ENCODE assay signal across 9 cellular contexts in genomic region chr7:141158562-141158961, GRCh38.
DNase-seq lines count a peak whose midpoint lies in the region; ATAC-seq and TF ChIP-seq lines count a peak whose summit lies in the region.
"Had no signal": no experiment of that assay in that cellular context is flagged by ENCODE, and none has a peak within 500 bp of the region (broad histone marks: within the 10 kb centered on the region; RNA-seq: fewer than 3 reads in every experiment).

No MANE protein-coding gene starts in this region.

- H2AFZ ChIP-seq in smooth muscle cell (ENCODE audit: low read depth), result no peak overlapping the region

- H3K4me3 ChIP-seq in LNCaP clone FGC (ENCODE audit: low read depth, low read length), result no peak overlapping the region
- H3K4me3 ChIP-seq in epithelial cell of esophagus (ENCODE audit: low read length), result no peak overlapping the region
- no peak overlapping the region for H3K4me3 ChIP-seq in smooth muscle cell
- H3K4me3 ChIP-seq: cardiac muscle cell had no signal

- no peaks in the 10 kb centered on the region for H4K20me1 ChIP-seq in smooth muscle cell (ENCODE audit: low read depth)

- H3K9ac ChIP-seq in smooth muscle cell (ENCODE audit: low read depth), result no peak overlapping the region

- ATAC-seq in GM19467 (IDR thresholded peaks at IDR 0.05; ENCODE audit: unreplicated experiment), result peak; percentile 80
- no peak for ATAC-seq in HG03097 (IDR thresholded peaks at IDR 0.05; ENCODE audit: low FRiP score, unreplicated experiment)
- ATAC-seq in GM21515 (IDR thresholded peaks at IDR 0.05; ENCODE audit: unreplicated experiment), result no peak

- 13% methylated on average over 4 of the region's 4 CpGs for WGBS in smooth muscle cell (ENCODE audit: low lambda C conversion rate)

- H3K4me2 ChIP-seq in smooth muscle cell, result no peak overlapping the region

- peak overlapping the region; percentile 42 for H3K27ac ChIP-seq in smooth muscle cell (ENCODE audit: low read depth)
- H3K27ac ChIP-seq: cardiac muscle cell had no signal

- H3K36me3 ChIP-seq in smooth muscle cell (ENCODE audit: low read depth), result no peaks in the 10 kb centered on the region
- H3K36me3 ChIP-seq: cardiac muscle cell had no signal

- H3K27me3 ChIP-seq in smooth muscle cell (ENCODE audit: low read depth), result no peaks in the 10 kb centered on the region
- H3K27me3 ChIP-seq: cardiac muscle cell had no signal

- DNase-seq in LNCaP clone FGC (ENCODE audit: low read depth), result peak; percentile 2
- DNase-seq in epithelial cell of esophagus (ENCODE audit: low read depth), result peak; percentile 51
- DNase-seq in smooth muscle cell (lab: John Stamatoyannopoulos, UW; ENCODE audit: unreplicated experiment), result no peak
- no peak for DNase-seq in NCI-H526 treated with DMSO at 0.1 percent for 48 hours (lab: John Stamatoyannopoulos, UW)
- no peak for DNase-seq in NCI-H1105 treated with DMSO at 0.1 percent for 48 hours (lab: John Stamatoyannopoulos, UW)

- peaks cover 7% of the 10 kb centered on the region for H3K4me1 ChIP-seq in smooth muscle cell (ENCODE audit: low read depth)

- no peaks in the 10 kb centered on the region for H3K79me2 ChIP-seq in smooth muscle cell (ENCODE audit: low read depth)

- H3K9me3 ChIP-seq in smooth muscle cell (replicated peaks; ENCODE audit: low read depth), result no peaks in the 10 kb centered on the region

- TF ChIP-seq CTCF in LNCaP clone FGC (IDR thresholded peaks at IDR 0.05; ENCODE audit: control insufficient read depth, extremely low read depth, insufficient read depth) (no peak), epithelial cell of esophagus (IDR thresholded peaks at IDR 0.05; ENCODE audit: insufficient read depth, low read depth, low read length, missing control alignments) (no peak), smooth muscle cell (IDR thresholded peaks at IDR 0.05; ENCODE audit: borderline replicate concordance, insufficient read depth, poor library complexity, severe bottlenecking) (no peak)

- H3F3A ChIP-seq in smooth muscle cell (ENCODE audit: low read depth), result no peaks in the 10 kb centered on the region

Comparison
In these comparisons a context has a peak if more than half of its experiments do, and no peak if none do; other contexts are left out.
1. DNase-seq: peak in LNCaP clone FGC (single experiment) and epithelial cell of esophagus (single experiment); none in smooth muscle cell (single experiment), NCI-H526 treated with DMSO at 0.1 percent for 48 hours (single experiment) and NCI-H1105 treated with DMSO at 0.1 percent for 48 hours (single experiment).